In genomic region chr11:20363500-20364411, GRCh38 we compare ENCODE assay signal across 8 cellular contexts. TPM values are rescaled to one million over a fixed set of nuclear protein-coding genes. Genes with fewer than 3 reads are reported as not detected.
A peak's percentile ranks its signal among the peaks of the same experiment; 100 is the strongest.
DNase-seq lines count a peak whose midpoint lies in the region; ATAC-seq and TF ChIP-seq lines count a peak whose summit lies in the region.

Gene HTATIP2 (plus strand): TSS chr11:20363714. CDS start chr11:20364238, 524 bp downstream.

- DNase-seq in NCI-H187 treated with DMSO at 0.1 percent for 48 hours (lab: John Stamatoyannopoulos, UW), result peak; percentile 7
- peak; percentile 51 to 57 for DNase-seq in activated CD4-positive, alpha-beta T cell treated with anti-CD3 and anti-CD28 coated beads, Interleukin-2, amount 50 U/mL, for 24 hours (ENCODE audit: low read depth in 1 of 2, low spot score in 1 of 2)
- peak; percentile 50 to 84 (median 72) for DNase-seq in dorsolateral prefrontal cortex
- peak; percentile 70 to 94 for DNase-seq in lower leg skin (ENCODE audit: low spot score in 2 of 2)
- peak; percentile 73 for DNase-seq in stimulated activated CD4-positive, alpha-beta T cell treated with anti-CD3 and anti-CD28 coated beads, Interleukin-4, amount 100 ng/mL, for 24 hours
- no peak for DNase-seq in OCI-M2 (lab: John Stamatoyannopoulos, UW; ENCODE audit: unreplicated experiment)

- TF ChIP-seq CTCF in dorsolateral prefrontal cortex (IDR thresholded peaks at IDR 0.05 in 54 of 56, conservative IDR thresholded peaks at IDR 0.05 in 2 of 56; ENCODE audit: low read depth in 1 of 56, partially characterized antibody in 56 of 56) (peak in 20 of 56 donors; percentile 6 to 43 (median 15)), lower leg skin (IDR thresholded peaks at IDR 0.05) (no peak)

- TF ChIP-seq POLR2A in GM15510 (IDR thresholded peaks at IDR 0.05; ENCODE audit: borderline replicate concordance, extremely low read depth, insufficient read length) (peak; percentile 70), lower leg skin (IDR thresholded peaks at IDR 0.05) (no peak)

- H3K4me3 ChIP-seq in dorsolateral prefrontal cortex, result peak within 1 kb of the TSS; percentile 56 to 95 (median 85)
- H3K4me3 ChIP-seq in lower leg skin (ENCODE audit: low read depth, poor library complexity, severe bottlenecking), result peak within 1 kb of the TSS; percentile 74

- no peaks in the 10 kb centered on the region for H3K27me3 ChIP-seq in dorsolateral prefrontal cortex

- intact Hi-C loops in dorsolateral prefrontal cortex (cut with DNase I) (loop anchor here in 1 of 2 donors (1.0 kb wide), 1 partner anchor 24 kb away; the partner anchor contains the start of gene PRMT3), lower leg skin (cut with DNase I; ENCODE audit: low total_unique reads) (no loop called here)

- H3K27ac ChIP-seq in dorsolateral prefrontal cortex, result peak within 1 kb of the TSS; percentile 73 to 99 (median 97)

- ATAC-seq in HG02571 (IDR thresholded peaks at IDR 0.05; ENCODE audit: unreplicated experiment), result peak; percentile 94

- 2 to 4% methylated on average over 35 to 52 of the region's 71 CpGs for WGBS in lower leg skin, 2 donors

RNA-seq across cellular contexts. Expression of gene HTATIP2, which starts in this region (rescaled TPM):
- 10 to 100 TPM; 12.7 to 59.9 (median 25.5) TPM for total RNA-seq in dorsolateral prefrontal cortex
- total RNA-seq in lower leg skin, result 10 to 100 TPM; 41.4 to 63.2 (median 54.9) TPM
